1 cellular context compared by ENCODE assay signal in the genomic region with DNA sequence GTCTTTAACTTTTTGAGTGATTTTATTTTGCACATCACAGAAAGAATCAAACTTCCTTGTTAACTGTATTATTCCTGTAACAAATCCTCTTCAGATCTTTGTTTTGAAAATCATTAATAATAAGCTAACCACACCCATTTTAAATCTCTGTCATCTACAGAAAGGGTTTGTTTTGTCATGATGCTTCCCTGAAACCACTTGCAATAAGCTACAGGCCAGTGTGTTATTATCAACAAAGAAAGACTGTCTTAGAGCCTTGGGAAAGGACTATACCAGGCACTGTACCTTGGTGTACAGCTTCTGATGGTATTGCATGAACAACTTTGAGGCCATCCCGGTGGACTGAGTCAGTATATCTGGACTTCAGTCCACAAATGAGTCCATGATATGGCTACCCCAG.
TF ChIP-seq lines count a peak whose summit lies in the region.

No MANE protein-coding gene starts in this region.

TF ChIP-seq in A549, 52 proteins besides CTCF, POLR2A, EP300 and RAD21 (continued from another document):
- TF ChIP-seq PHF8 (IDR thresholded peaks at IDR 0.05; ENCODE audit: borderline replicate concordance, low read depth), result no peak
- no peak for TF ChIP-seq KDM5A (IDR thresholded peaks at IDR 0.05)
- TF ChIP-seq SREBF2 (IDR thresholded peaks at IDR 0.05), result no peak
- no peak for TF ChIP-seq ESRRA (IDR thresholded peaks at IDR 0.05; ENCODE audit: borderline replicate concordance, low read length)
- TF ChIP-seq NPAS2 (CRISPR knock-in tag; IDR thresholded peaks at IDR 0.05; ENCODE audit: borderline replicate concordance), result no peak
- no peak for TF ChIP-seq POLR2AphosphoS2 (conservative IDR thresholded peaks at IDR 0.05; ENCODE audit: low read length)
- no peak for TF ChIP-seq EHMT2 (IDR thresholded peaks at IDR 0.05; ENCODE audit: low read depth)
- TF ChIP-seq, protein P1, sequence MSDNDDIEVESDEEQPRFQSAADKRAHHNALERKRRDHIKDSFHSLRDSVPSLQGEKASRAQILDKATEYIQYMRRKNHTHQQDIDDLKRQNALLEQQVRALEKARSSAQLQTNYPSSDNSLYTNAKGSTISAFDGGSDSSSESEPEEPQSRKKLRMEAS (IDR thresholded peaks at IDR 0.05), result no peak
- TF ChIP-seq, protein P2, sequence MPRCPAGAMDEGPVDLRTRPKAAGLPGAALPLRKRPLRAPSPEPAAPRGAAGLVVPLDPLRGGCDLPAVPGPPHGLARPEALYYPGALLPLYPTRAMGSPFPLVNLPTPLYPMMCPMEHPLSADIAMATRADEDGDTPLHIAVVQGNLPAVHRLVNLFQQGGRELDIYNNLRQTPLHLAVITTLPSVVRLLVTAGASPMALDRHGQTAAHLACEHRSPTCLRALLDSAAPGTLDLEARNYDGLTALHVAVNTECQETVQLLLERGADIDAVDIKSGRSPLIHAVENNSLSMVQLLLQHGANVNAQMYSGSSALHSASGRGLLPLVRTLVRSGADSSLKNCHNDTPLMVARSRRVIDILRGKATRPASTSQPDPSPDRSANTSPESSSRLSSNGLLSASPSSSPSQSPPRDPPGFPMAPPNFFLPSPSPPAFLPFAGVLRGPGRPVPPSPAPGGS (IDR thresholded peaks at IDR 0.05), result no peak
- TF ChIP-seq TP53 (CRISPR knock-in tag; IDR thresholded peaks at IDR 0.05), result no peak
- TF ChIP-seq HOXB13 (CRISPR knock-in tag; IDR thresholded peaks at IDR 0.05; ENCODE audit: low read depth), result no peak
- TF ChIP-seq FOSB (CRISPR knock-in tag; IDR thresholded peaks at IDR 0.05), result no peak
- TF ChIP-seq NR3C1 (IDR thresholded peaks at IDR 0.05), result no peak
- TF ChIP-seq MAZ (IDR thresholded peaks at IDR 0.05; ENCODE audit: borderline replicate concordance, low read depth, low read length), result no peak
- TF ChIP-seq RFX5 (IDR thresholded peaks at IDR 0.05), result no peak
- no peak for TF ChIP-seq HDAC2 (IDR thresholded peaks at IDR 0.05)
